26 cellular contexts compared by ENCODE assay signal in the genomic region with DNA sequence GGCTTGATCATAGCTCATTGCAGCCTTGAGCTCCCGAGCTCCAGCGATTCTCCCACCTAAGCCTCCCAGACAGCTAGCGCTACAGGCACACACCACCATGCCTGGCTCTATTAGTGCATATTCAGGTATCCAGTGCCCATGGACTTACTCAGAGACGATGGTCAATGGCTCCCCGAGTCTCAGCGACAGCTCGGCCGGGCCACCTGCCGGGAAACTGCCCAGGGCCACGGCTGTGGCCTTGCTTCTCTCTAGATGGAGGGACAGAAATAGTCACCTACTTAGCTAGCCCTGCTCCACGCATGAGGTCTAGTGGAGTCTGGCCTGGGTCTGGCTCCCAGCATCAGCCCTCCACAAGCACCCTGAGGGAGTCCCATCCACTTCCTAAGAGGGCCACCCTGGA. TPM values are rescaled to one million over a fixed set of nuclear protein-coding genes. Genes with fewer than 3 reads are reported as not detected.
DNase-seq lines count a peak whose midpoint lies in the region; ATAC-seq and TF ChIP-seq lines count a peak whose summit lies in the region.
"Had no signal": no experiment of that assay in that cellular context is flagged by ENCODE, and none has a peak within 500 bp of the region (broad histone marks: within the 10 kb centered on the region; RNA-seq: fewer than 3 reads in every experiment).

No MANE protein-coding gene starts in this region.

- no TSS peak for BruUV-seq in Calu3 (replicated peaks; lab: Mats Ljungman, UMichigan)

- no peaks in the 10 kb centered on the region for H3K27me3 ChIP-seq in CD4-positive, CD25-positive, alpha-beta regulatory T cell (ENCODE audit: control insufficient read depth, insufficient read depth, low read length)
- H3K27me3 ChIP-seq: gastrocnemius medialis had no signal

- peaks cover 45% of the 10 kb centered on the region for H3K36me3 Mint-ChIP-seq in activated CD4-positive, alpha-beta T cell treated with anti-CD3 and anti-CD28 coated beads for 36 hours (ENCODE audit: low read depth)
- H3K36me3 Mint-ChIP-seq in CD4-positive, CD25-positive, alpha-beta regulatory T cell: peaks cover 26% of the 10 kb centered on the region
- peaks cover 45% of the 10 kb centered on the region for H3K36me3 Mint-ChIP-seq in activated CD8-positive, alpha-beta T cell treated with anti-CD3 and anti-CD28 coated beads for 36 hours (ENCODE audit: low read depth)
- H3K36me3 Mint-ChIP-seq in immature natural killer cell: peaks cover 28 to 37% (median 28%) of the 10 kb centered on the region in 3 donors
- H3K36me3 Mint-ChIP-seq in Calu3 (ENCODE audit: insufficient read depth, unreplicated experiment): no peaks in the 10 kb centered on the region

- no peak for TF ChIP-seq CTCF in activated CD8-positive, alpha-beta T cell treated with anti-CD3 and anti-CD28 coated beads for 36 hours (IDR thresholded peaks at IDR 0.05)
- no peak for TF ChIP-seq CTCF in Calu3 (IDR thresholded peaks at IDR 0.05; ENCODE audit: unreplicated experiment)

- no peak overlapping the region for H3K4me3 ChIP-seq in CD4-positive, CD25-positive, alpha-beta regulatory T cell (ENCODE audit: low read depth, low read length)
- H3K4me3 ChIP-seq: gastrocnemius medialis had no signal

- H3K27ac ChIP-seq in CD4-positive, CD25-positive, alpha-beta regulatory T cell (ENCODE audit: insufficient read depth, low read length, poor library complexity, severe bottlenecking): no peak overlapping the region
- H3K27ac ChIP-seq: 22Rv1, C4-2B, gastrocnemius medialis had no signal

- ATAC-seq in activated CD4-positive, alpha-beta T cell treated with anti-CD3 and anti-CD28 coated beads for 36 hours: no peak
- ATAC-seq in CD4-positive, CD25-positive, alpha-beta regulatory T cell (ENCODE audit: low read depth in 2 of 2): no peak
- ATAC-seq in activated CD8-positive, alpha-beta T cell treated with anti-CD3 and anti-CD28 coated beads for 36 hours: no peak
- no peak for ATAC-seq in GM21381 (IDR thresholded peaks at IDR 0.05; ENCODE audit: unreplicated experiment)
- ATAC-seq in GM19035 (IDR thresholded peaks at IDR 0.05; ENCODE audit: unreplicated experiment): no peak
- ATAC-seq: gastrocnemius medialis, Panc1 had no signal

- CTCF ChIA-PET in activated CD4-positive, alpha-beta T cell treated with anti-CD3 and anti-CD28 coated beads for 36 hours (lab: Charles Lee): no interaction called here
- CTCF ChIA-PET in activated CD8-positive, alpha-beta T cell treated with anti-CD3 and anti-CD28 coated beads for 36 hours (lab: Charles Lee): no interaction called here
- CTCF ChIA-PET in Calu3 (lab: Charles Lee): interaction anchor here (0.9 kb wide), 2 partner anchors 12 to 13 kb away, joined by 3 to 10 read pairs; no protein-coding TSS in a partner anchor

- no peak overlapping the region for H3K4me3 Mint-ChIP-seq in activated CD4-positive, alpha-beta T cell treated with anti-CD3 and anti-CD28 coated beads for 36 hours
- no peak overlapping the region for H3K4me3 Mint-ChIP-seq in CD4-positive, CD25-positive, alpha-beta regulatory T cell
- H3K4me3 Mint-ChIP-seq in activated CD8-positive, alpha-beta T cell treated with anti-CD3 and anti-CD28 coated beads for 36 hours: no peak overlapping the region
- no peak overlapping the region for H3K4me3 Mint-ChIP-seq in immature natural killer cell
- H3K4me3 Mint-ChIP-seq in Calu3 (ENCODE audit: low read depth, unreplicated experiment): no peak overlapping the region

- H3K9me3 Mint-ChIP-seq in activated CD4-positive, alpha-beta T cell treated with anti-CD3 and anti-CD28 coated beads for 36 hours (ENCODE audit: low read depth): no peaks in the 10 kb centered on the region
- no peaks in the 10 kb centered on the region for H3K9me3 Mint-ChIP-seq in CD4-positive, CD25-positive, alpha-beta regulatory T cell
- H3K9me3 Mint-ChIP-seq in activated CD8-positive, alpha-beta T cell treated with anti-CD3 and anti-CD28 coated beads for 36 hours: no peaks in the 10 kb centered on the region
- H3K9me3 Mint-ChIP-seq in immature natural killer cell (no peaks in the 10 kb centered on the region), Calu3 (ENCODE audit: low read depth, unreplicated experiment) (no peaks in the 10 kb centered on the region)

- intact Hi-C loops in activated CD4-positive, alpha-beta T cell treated with anti-CD3 and anti-CD28 coated beads for 36 hours (cut with DNase I, micrococcal nuclease): no loop called here
- intact Hi-C loops in activated CD8-positive, alpha-beta T cell treated with anti-CD3 and anti-CD28 coated beads for 36 hours (cut with micrococcal nuclease): no loop called here
- intact Hi-C loops in Calu3 (cut with micrococcal nuclease; ENCODE audit: unreplicated experiment): no loop called here

- H3K36me3 ChIP-seq in CD4-positive, CD25-positive, alpha-beta regulatory T cell (ENCODE audit: control insufficient read depth, insufficient read depth, low read length): peaks cover 69% of the 10 kb centered on the region
- H3K36me3 ChIP-seq: gastrocnemius medialis had no signal

- DNase-seq in activated CD4-positive, alpha-beta T cell treated with anti-CD3 and anti-CD28 coated beads for 36 hours: no peak
- DNase-seq in activated CD4-positive, alpha-beta T cell treated with anti-CD3 and anti-CD28 coated beads, Interleukin-2, amount 50 U/mL, for 1 hour: no peak
- DNase-seq in CD4-positive, CD25-positive, alpha-beta regulatory T cell: no peak
- DNase-seq in activated CD8-positive, alpha-beta T cell treated with anti-CD3 and anti-CD28 coated beads for 36 hours: no peak
- DNase-seq in immature natural killer cell (no peak), Calu3 (no peak)
- DNase-seq: activated CD8-positive, alpha-beta memory T cell treated with anti-CD3 and anti-CD28 coated beads, Interleukin-2, amount 50 U/mL, for 4 hours; gastrocnemius medialis; Kasumi-1; NCI-H1417; NCI-H2081; NCI-H526 treated with DMSO at 0.1 percent for 48 hours; nucleus accumbens; Right ventricle myocardium superior; stimulated activated CD4-positive, alpha-beta T cell treated with anti-CD3 and anti-CD28 coated beads, Interleukin-4, amount 100 ng/mL, for 24 hours; substantia nigra; trophoblast cell had no signal

- no peaks in the 10 kb centered on the region for H3K27me3 Mint-ChIP-seq in activated CD4-positive, alpha-beta T cell treated with anti-CD3 and anti-CD28 coated beads for 36 hours
- H3K27me3 Mint-ChIP-seq in CD4-positive, CD25-positive, alpha-beta regulatory T cell: no peaks in the 10 kb centered on the region
- H3K27me3 Mint-ChIP-seq in activated CD8-positive, alpha-beta T cell treated with anti-CD3 and anti-CD28 coated beads for 36 hours: no peaks in the 10 kb centered on the region
- peaks cover 10 to 21% (median 13%) of the 10 kb centered on the region in 3 donors for H3K27me3 Mint-ChIP-seq in immature natural killer cell (ENCODE audit: low read depth in 3 of 3)
- no peaks in the 10 kb centered on the region for H3K27me3 Mint-ChIP-seq in Calu3 (ENCODE audit: unreplicated experiment)
- H3K27me3 Mint-ChIP-seq: progenitor cell of endocrine pancreas had no signal

- no peaks in the 10 kb centered on the region for H3K9me3 ChIP-seq in CD4-positive, CD25-positive, alpha-beta regulatory T cell (ENCODE audit: control insufficient read depth in 2 of 2, low read length in 2 of 2)
- H3K9me3 ChIP-seq: gastrocnemius medialis had no signal

- H3K4me1 Mint-ChIP-seq in activated CD4-positive, alpha-beta T cell treated with anti-CD3 and anti-CD28 coated beads for 36 hours: peaks cover 27% of the 10 kb centered on the region
- peaks cover 10 to 42% (median 26%) of the 10 kb centered on the region in 4 donors for H3K4me1 Mint-ChIP-seq in CD4-positive, CD25-positive, alpha-beta regulatory T cell
- peaks cover 38% of the 10 kb centered on the region for H3K4me1 Mint-ChIP-seq in activated CD8-positive, alpha-beta T cell treated with anti-CD3 and anti-CD28 coated beads for 36 hours (ENCODE audit: low read depth)
- H3K4me1 Mint-ChIP-seq in immature natural killer cell: peaks cover 35 to 36% of the 10 kb centered on the region in 2 donors
- H3K4me1 Mint-ChIP-seq in Calu3 (ENCODE audit: low read depth, unreplicated experiment): no peaks in the 10 kb centered on the region

- peaks cover 15% of the 10 kb centered on the region for H3K4me1 ChIP-seq in CD4-positive, CD25-positive, alpha-beta regulatory T cell (ENCODE audit: control insufficient read depth, insufficient read depth, low read length, poor library complexity, severe bottlenecking)
- H3K4me1 ChIP-seq: gastrocnemius medialis had no signal

- POLR2A ChIA-PET in activated CD4-positive, alpha-beta T cell treated with anti-CD3 and anti-CD28 coated beads for 36 hours (lab: Charles Lee): no interaction called here
- POLR2A ChIA-PET in activated CD8-positive, alpha-beta T cell treated with anti-CD3 and anti-CD28 coated beads for 36 hours (lab: Charles Lee): interaction anchor here (1.2 to 3.6 kb wide), 3 partner anchors 8 to 12 kb away, joined by 4 to 18 read pairs (median 8); partner anchors contain the start of gene SLA2

- peak overlapping the region; percentile 52 for H3K27ac Mint-ChIP-seq in activated CD4-positive, alpha-beta T cell treated with anti-CD3 and anti-CD28 coated beads for 36 hours
- peak overlapping the region; percentile 48 to 94 (median 83) for H3K27ac Mint-ChIP-seq in CD4-positive, CD25-positive, alpha-beta regulatory T cell
- peak overlapping the region; percentile 51 for H3K27ac Mint-ChIP-seq in activated CD8-positive, alpha-beta T cell treated with anti-CD3 and anti-CD28 coated beads for 36 hours
- H3K27ac Mint-ChIP-seq in immature natural killer cell (peak overlapping the region; percentile 19 to 89 (median 78)), Calu3 (ENCODE audit: unreplicated experiment) (no peak overlapping the region)
- H3K27ac Mint-ChIP-seq: progenitor cell of endocrine pancreas had no signal

RNA-seq across cellular contexts. Expression of gene SLA2, which starts 11.7 kb away (rescaled TPM):
- 10 to 100 TPM; 48.7 to 52.6 TPM for total RNA-seq in activated CD4-positive, alpha-beta T cell treated with anti-CD3 and anti-CD28 coated beads for 36 hours
- 39.4 TPM for total RNA-seq in CD4-positive, CD25-positive, alpha-beta regulatory T cell
- 10 to 100 TPM; 11.9 to 17.0 (median 14.7) TPM for polyA plus RNA-seq in CD4-positive, CD25-positive, alpha-beta regulatory T cell
- 10 to 100 TPM; 51.5 to 53.5 TPM for total RNA-seq in activated CD8-positive, alpha-beta T cell treated with anti-CD3 and anti-CD28 coated beads for 36 hours
- polyA plus RNA-seq in immature natural killer cell: 10 to 100 TPM; 21.0 to 24.1 (median 24.1) TPM
- not detected in 2 replicates for total RNA-seq in Calu3 (2022)
- total RNA-seq: bronchial epithelial cell, fibroblast of lung, gastrocnemius medialis, myocyte had no signal
- polyA plus RNA-seq: fibroblast of lung had no signal

RNA-seq across cellular contexts. Expression of gene RAB5IF, which starts 28.8 kb away (rescaled TPM):
- 10 to 100 TPM; 71.7 to 90.2 TPM for total RNA-seq in activated CD4-positive, alpha-beta T cell treated with anti-CD3 and anti-CD28 coated beads for 36 hours
- total RNA-seq in CD4-positive, CD25-positive, alpha-beta regulatory T cell: 75.8 TPM
- polyA plus RNA-seq in CD4-positive, CD25-positive, alpha-beta regulatory T cell: 100 to 1,000 TPM; 199 to 248 (median 214) TPM
- total RNA-seq in activated CD8-positive, alpha-beta T cell treated with anti-CD3 and anti-CD28 coated beads for 36 hours: 10 to 100 TPM; 74.5 to 77.1 TPM
- polyA plus RNA-seq in immature natural killer cell: 100 to 1,000 TPM; 230 to 380 (median 276) TPM
- 235 and 250 TPM in 2 replicates for total RNA-seq in Calu3 (2022)

Comparison
In these comparisons a context has a peak if more than half of its experiments do, and no peak if none do; other contexts are left out.
1. RNA of gene SLA2, which starts 11.7 kb away (total RNA-seq): 51.5 to 53.5 TPM in activated CD8-positive, alpha-beta T cell treated with anti-CD3 and anti-CD28 coated beads for 36 hours, 48.7 to 52.6 TPM in activated CD4-positive, alpha-beta T cell treated with anti-CD3 and anti-CD28 coated beads for 36 hours and 39.4 TPM in CD4-positive, CD25-positive, alpha-beta regulatory T cell (single experiment); not detected in Calu3; every median in the first group is over 10 times any median in the second.